8 cellular contexts compared by ENCODE assay signal in genomic region chr10:110268931-110269640, GRCh38. TPM values are rescaled to one million over a fixed set of nuclear protein-coding genes. Genes with fewer than 3 reads are reported as not detected.
DNase-seq lines count a peak whose midpoint lies in the region; ATAC-seq and TF ChIP-seq lines count a peak whose summit lies in the region.

No MANE protein-coding gene starts in this region.

- H3K36me3 ChIP-seq in thyroid gland = no peaks in the 10 kb centered on the region

- H3K27ac Mint-ChIP-seq in activated T-cell treated with anti-CD3 and anti-CD28 coated beads, Interleukin-2, amount 50 U/mL, for 24 hours = no peak overlapping the region
- H3K27ac Mint-ChIP-seq in activated naive CD8-positive, alpha-beta T cell treated with anti-CD3 and anti-CD28 coated beads, Interleukin-2, amount 50 U/mL, for 24 hours = no peak overlapping the region

- no peaks in the 10 kb centered on the region for H3K27me3 ChIP-seq in thyroid gland

- no peak overlapping the region for H3K4me3 ChIP-seq in thyroid gland (replicated peaks in 1 of 3)

- 40 to 44% methylated on average over 3 of the region's 3 CpGs for WGBS in thyroid gland, 2 donors

- H3K9me3 ChIP-seq in thyroid gland = no peaks in the 10 kb centered on the region

- intact Hi-C loops in thyroid gland (cut with DNase I) = no loop called here

- TF ChIP-seq CTCF in thyroid gland (IDR thresholded peaks at IDR 0.05) = no peak

- TF ChIP-seq POLR2A in thyroid gland (IDR thresholded peaks at IDR 0.05) = no peak

- no peaks in the 10 kb centered on the region for H3K9me3 Mint-ChIP-seq in activated T-cell treated with anti-CD3 and anti-CD28 coated beads, Interleukin-2, amount 50 U/mL, for 24 hours
- no peaks in the 10 kb centered on the region for H3K9me3 Mint-ChIP-seq in activated naive CD8-positive, alpha-beta T cell treated with anti-CD3 and anti-CD28 coated beads, Interleukin-2, amount 50 U/mL, for 24 hours

- H3K4me1 Mint-ChIP-seq in activated T-cell treated with anti-CD3 and anti-CD28 coated beads, Interleukin-2, amount 50 U/mL, for 24 hours (ENCODE audit: low read depth) = peaks cover 48% of the 10 kb centered on the region
- H3K4me1 Mint-ChIP-seq in activated naive CD8-positive, alpha-beta T cell treated with anti-CD3 and anti-CD28 coated beads, Interleukin-2, amount 50 U/mL, for 24 hours = peaks cover 34% of the 10 kb centered on the region

- ATAC-seq in activated naive CD8-positive, alpha-beta T cell treated with anti-CD3 and anti-CD28 coated beads, Interleukin-2, amount 50 U/mL, for 24 hours = no peak
- ATAC-seq in left lobe of liver (peak; percentile 16), HG03432 (IDR thresholded peaks at IDR 0.05; ENCODE audit: unreplicated experiment) (no peak)

- peak overlapping the region; percentile 51 for H3K4me3 Mint-ChIP-seq in activated T-cell treated with anti-CD3 and anti-CD28 coated beads, Interleukin-2, amount 50 U/mL, for 24 hours
- peak overlapping the region; percentile 52 for H3K4me3 Mint-ChIP-seq in activated naive CD8-positive, alpha-beta T cell treated with anti-CD3 and anti-CD28 coated beads, Interleukin-2, amount 50 U/mL, for 24 hours

- no peak for DNase-seq in activated T-cell treated with anti-CD3 and anti-CD28 coated beads, Interleukin-2, amount 50 U/mL, for 24 hours
- no peak for DNase-seq in activated T-cell treated with anti-CD3 and anti-CD28 coated beads for 4 hours
- DNase-seq in activated naive CD8-positive, alpha-beta T cell treated with anti-CD3 and anti-CD28 coated beads, Interleukin-2, amount 50 U/mL, for 24 hours = no peak
- no peak for DNase-seq in left lobe of liver (ENCODE audit: low spot score)
- DNase-seq in thyroid gland = peak in 1 of 2 donors; percentile 36
- DNase-seq in NCI-H2081 treated with DMSO at 0.1 percent for 48 hours (lab: John Stamatoyannopoulos, UW) = no peak
- no peak for DNase-seq in foreskin melanocyte

- H3K27me3 Mint-ChIP-seq in activated T-cell treated with anti-CD3 and anti-CD28 coated beads, Interleukin-2, amount 50 U/mL, for 24 hours = no peaks in the 10 kb centered on the region
- H3K27me3 Mint-ChIP-seq in activated naive CD8-positive, alpha-beta T cell treated with anti-CD3 and anti-CD28 coated beads, Interleukin-2, amount 50 U/mL, for 24 hours = no peaks in the 10 kb centered on the region

- no peaks in the 10 kb centered on the region for H3K36me3 Mint-ChIP-seq in activated T-cell treated with anti-CD3 and anti-CD28 coated beads, Interleukin-2, amount 50 U/mL, for 24 hours (ENCODE audit: low read depth)
- no peaks in the 10 kb centered on the region for H3K36me3 Mint-ChIP-seq in activated naive CD8-positive, alpha-beta T cell treated with anti-CD3 and anti-CD28 coated beads, Interleukin-2, amount 50 U/mL, for 24 hours (ENCODE audit: low read depth)

- H3K27ac ChIP-seq in thyroid gland = peak overlapping the region; percentile 68 to 95 (median 77)

- peaks cover 58 to 68% of the 10 kb centered on the region in 2 donors for H3K4me1 ChIP-seq in thyroid gland

RNA-seq across cellular contexts. Expression of gene SMNDC1, which starts 35.6 kb away (rescaled TPM):
- total RNA-seq in left lobe of liver (8.8 TPM), thyroid gland (10 to 100 TPM; 12.3 to 16.3 (median 13.5) TPM)
